In the genomic region with DNA sequence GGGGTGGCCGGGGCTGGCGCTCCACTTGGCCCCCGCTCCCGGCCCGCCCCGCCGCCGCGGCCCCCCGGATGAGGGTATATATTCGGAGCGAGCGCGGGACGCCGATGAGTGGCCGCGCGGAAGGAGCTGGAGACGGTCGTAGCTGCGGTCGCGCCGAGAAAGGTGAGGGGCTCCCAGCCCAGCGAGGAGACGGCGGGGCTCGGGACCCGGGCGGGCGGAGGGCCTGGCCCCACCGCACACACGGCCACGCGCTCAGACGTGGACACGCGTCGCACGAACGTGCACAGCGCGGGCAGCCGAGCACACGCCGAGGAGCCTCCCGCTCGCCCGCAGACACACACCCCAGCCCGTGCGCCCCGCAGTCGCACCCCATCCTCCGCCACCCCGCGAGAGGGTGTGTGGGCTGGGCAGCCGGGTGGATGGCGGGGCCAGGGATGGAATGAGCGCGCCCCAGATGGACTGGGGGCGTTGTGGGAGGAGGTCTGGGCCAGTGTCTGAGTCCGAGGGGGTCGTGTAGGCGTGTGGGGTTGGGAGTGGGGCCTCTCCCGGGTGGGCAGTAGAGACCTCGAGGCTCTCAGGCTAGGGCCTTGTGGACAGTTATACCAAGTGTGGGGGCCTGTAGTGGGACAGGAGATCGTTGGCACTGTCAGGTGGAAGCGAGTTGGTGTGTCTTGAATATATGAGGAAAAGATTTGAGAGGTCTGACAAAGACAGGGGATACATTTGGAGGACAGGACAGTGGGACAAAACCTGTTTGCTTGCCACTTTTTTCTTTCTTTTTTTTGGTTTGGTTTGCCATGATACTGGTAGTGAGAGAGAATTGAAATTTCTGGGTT, we compare ENCODE assay signal across 1 cellular context.
TF ChIP-seq lines count a peak whose summit lies in the region.

Gene UAP1 (plus strand): TSS at position 107 of the 836 bp plus-strand sequence. CDS start 4,347 bp downstream, outside the sequence.

TF ChIP-seq in HepG2, 621 proteins besides CTCF, POLR2A, EP300 and RAD21 (continued from another document and continues in another):
- TF ChIP-seq HMGXB4 (CRISPR knock-in tag; IDR thresholded peaks at IDR 0.05; ENCODE audit: borderline replicate concordance in 1 of 2, low read depth in 1 of 2) = peak; percentile 16 to 77; a peak in 3 of 4 replicates
- TF ChIP-seq ZNF317 (CRISPR knock-in tag; IDR thresholded peaks at IDR 0.05) = no peak
- TF ChIP-seq IRF2 (CRISPR knock-in tag; IDR thresholded peaks at IDR 0.05) = no peak
- TF ChIP-seq STAG1 (CRISPR knock-in tag; IDR thresholded peaks at IDR 0.05) = no peak
- no peak for TF ChIP-seq SNRNP70 (IDR thresholded peaks at IDR 0.05; ENCODE audit: low read depth, low read length)
- 0 out of 2 replicates have a peak, but pooled peaks have one; percentile 27 for TF ChIP-seq ZNF34 (CRISPR knock-in tag; IDR thresholded peaks at IDR 0.05; ENCODE audit: borderline replicate concordance)
- no peak for TF ChIP-seq FOXP1 (IDR thresholded peaks at IDR 0.05)
- TF ChIP-seq FOXP1 (CRISPR knock-in tag; IDR thresholded peaks at IDR 0.05) = no peak
- no peak for TF ChIP-seq SP5 (CRISPR knock-in tag; IDR thresholded peaks at IDR 0.05; ENCODE audit: borderline replicate concordance, low read depth)
- TF ChIP-seq ZNF496 (CRISPR knock-in tag; IDR thresholded peaks at IDR 0.05; ENCODE audit: insufficient replicate concordance) = no peak
- no peak for TF ChIP-seq MEIS2 (CRISPR knock-in tag; IDR thresholded peaks at IDR 0.05)
- peak; percentile 59; the same call in 1 of the 2 replicates for TF ChIP-seq SALL1 (CRISPR knock-in tag; IDR thresholded peaks at IDR 0.05)
- TF ChIP-seq, protein P1, sequence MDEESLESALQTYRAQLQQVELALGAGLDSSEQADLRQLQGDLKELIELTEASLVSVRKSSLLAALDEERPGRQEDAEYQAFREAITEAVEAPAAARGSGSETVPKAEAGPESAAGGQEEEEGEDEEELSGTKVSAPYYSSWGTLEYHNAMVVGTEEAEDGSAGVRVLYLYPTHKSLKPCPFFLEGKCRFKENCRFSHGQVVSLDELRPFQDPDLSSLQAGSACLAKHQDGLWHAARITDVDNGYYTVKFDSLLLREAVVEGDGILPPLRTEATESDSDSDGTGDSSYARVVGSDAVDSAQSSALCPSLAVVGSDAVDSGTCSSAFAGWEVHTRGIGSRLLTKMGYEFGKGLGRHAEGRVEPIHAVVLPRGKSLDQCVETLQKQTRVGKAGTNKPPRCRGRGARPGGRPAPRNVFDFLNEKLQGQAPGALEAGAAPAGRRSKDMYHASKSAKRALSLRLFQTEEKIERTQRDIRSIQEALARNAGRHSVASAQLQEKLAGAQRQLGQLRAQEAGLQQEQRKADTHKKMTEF (CRISPR knock-in tag; IDR thresholded peaks at IDR 0.05) = peak; percentile 58; the same call in 1 of the 2 replicates
- no peak for TF ChIP-seq CC2D1A (CRISPR knock-in tag; IDR thresholded peaks at IDR 0.05)
- no peak for TF ChIP-seq HOMEZ (CRISPR knock-in tag; IDR thresholded peaks at IDR 0.05; ENCODE audit: low read depth)
- no peak for TF ChIP-seq SMC3 (IDR thresholded peaks at IDR 0.05; ENCODE audit: low read length)
- TF ChIP-seq ZNF124 (CRISPR knock-in tag; IDR thresholded peaks at IDR 0.05) = no peak
- peak; percentile 71 for TF ChIP-seq HNRNPK (IDR thresholded peaks at IDR 0.05; ENCODE audit: low read depth, low read length, poor library complexity, severe bottlenecking)
- TF ChIP-seq SNAPC2 (CRISPR knock-in tag; IDR thresholded peaks at IDR 0.05) = no peak
- TF ChIP-seq ZNF556 (CRISPR knock-in tag; IDR thresholded peaks at IDR 0.05; ENCODE audit: borderline replicate concordance) = 0 out of 2 replicates have a peak, but pooled peaks have one; percentile 23
- no peak for TF ChIP-seq SRF (IDR thresholded peaks at IDR 0.05; ENCODE audit: low read depth, low read length)
- no peak for TF ChIP-seq ZNF33A (CRISPR knock-in tag; IDR thresholded peaks at IDR 0.05; ENCODE audit: borderline replicate concordance)
- TF ChIP-seq ZMYM2 (CRISPR knock-in tag; IDR thresholded peaks at IDR 0.05) = no peak
- no peak for TF ChIP-seq JDP2 (CRISPR knock-in tag; IDR thresholded peaks at IDR 0.05; ENCODE audit: borderline replicate concordance)
- TF ChIP-seq, protein P2, sequence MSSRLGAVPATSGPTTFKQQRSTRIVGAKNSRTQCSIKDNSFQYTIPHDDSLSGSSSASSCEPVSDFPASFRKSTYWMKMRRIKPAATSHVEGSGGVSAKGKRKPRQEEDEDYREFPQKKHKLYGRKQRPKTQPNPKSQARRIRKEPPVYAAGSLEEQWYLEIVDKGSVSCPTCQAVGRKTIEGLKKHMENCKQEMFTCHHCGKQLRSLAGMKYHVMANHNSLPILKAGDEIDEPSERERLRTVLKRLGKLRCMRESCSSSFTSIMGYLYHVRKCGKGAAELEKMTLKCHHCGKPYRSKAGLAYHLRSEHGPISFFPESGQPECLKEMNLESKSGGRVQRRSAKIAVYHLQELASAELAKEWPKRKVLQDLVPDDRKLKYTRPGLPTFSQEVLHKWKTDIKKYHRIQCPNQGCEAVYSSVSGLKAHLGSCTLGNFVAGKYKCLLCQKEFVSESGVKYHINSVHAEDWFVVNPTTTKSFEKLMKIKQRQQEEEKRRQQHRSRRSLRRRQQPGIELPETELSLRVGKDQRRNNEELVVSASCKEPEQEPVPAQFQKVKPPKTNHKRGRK (CRISPR knock-in tag; IDR thresholded peaks at IDR 0.05) = no peak
- TF ChIP-seq, protein P3, sequence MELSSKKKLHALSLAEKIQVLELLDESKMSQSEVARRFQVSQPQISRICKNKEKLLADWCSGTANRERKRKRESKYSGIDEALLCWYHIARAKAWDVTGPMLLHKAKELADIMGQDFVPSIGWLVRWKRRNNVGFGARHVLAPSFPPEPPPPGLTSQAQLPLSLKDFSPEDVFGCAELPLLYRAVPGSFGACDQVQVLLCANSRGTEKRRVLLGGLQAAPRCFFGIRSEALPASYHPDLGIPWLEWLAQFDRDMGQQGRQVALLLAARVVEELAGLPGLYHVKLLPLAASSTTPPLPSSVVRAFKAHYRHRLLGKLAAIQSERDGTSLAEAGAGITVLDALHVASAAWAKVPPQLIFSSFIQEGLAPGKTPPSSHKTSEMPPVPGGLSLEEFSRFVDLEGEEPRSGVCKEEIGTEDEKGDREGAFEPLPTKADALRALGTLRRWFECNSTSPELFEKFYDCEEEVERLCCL (CRISPR knock-in tag; IDR thresholded peaks at IDR 0.05; ENCODE audit: borderline replicate concordance) = no peak
- no peak for TF ChIP-seq ZNF841 (CRISPR knock-in tag; IDR thresholded peaks at IDR 0.05; ENCODE audit: borderline replicate concordance)
- no peak for TF ChIP-seq CBX2 (IDR thresholded peaks at IDR 0.05; ENCODE audit: low read depth, low read length)
- TF ChIP-seq CBX2 (CRISPR knock-in tag; IDR thresholded peaks at IDR 0.05; ENCODE audit: low read depth) = no peak
- no peak for TF ChIP-seq TBX2 (CRISPR knock-in tag; IDR thresholded peaks at IDR 0.05; ENCODE audit: borderline replicate concordance)
- TF ChIP-seq, protein P4, sequence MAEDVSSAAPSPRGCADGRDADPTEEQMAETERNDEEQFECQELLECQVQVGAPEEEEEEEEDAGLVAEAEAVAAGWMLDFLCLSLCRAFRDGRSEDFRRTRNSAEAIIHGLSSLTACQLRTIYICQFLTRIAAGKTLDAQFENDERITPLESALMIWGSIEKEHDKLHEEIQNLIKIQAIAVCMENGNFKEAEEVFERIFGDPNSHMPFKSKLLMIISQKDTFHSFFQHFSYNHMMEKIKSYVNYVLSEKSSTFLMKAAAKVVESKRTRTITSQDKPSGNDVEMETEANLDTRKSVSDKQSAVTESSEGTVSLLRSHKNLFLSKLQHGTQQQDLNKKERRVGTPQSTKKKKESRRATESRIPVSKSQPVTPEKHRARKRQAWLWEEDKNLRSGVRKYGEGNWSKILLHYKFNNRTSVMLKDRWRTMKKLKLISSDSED (CRISPR knock-in tag; IDR thresholded peaks at IDR 0.05) = peak; percentile 81
- no peak for TF ChIP-seq ZEB1 (IDR thresholded peaks at IDR 0.05; ENCODE audit: insufficient replicate concordance, low read depth)
- TF ChIP-seq, protein P5, sequence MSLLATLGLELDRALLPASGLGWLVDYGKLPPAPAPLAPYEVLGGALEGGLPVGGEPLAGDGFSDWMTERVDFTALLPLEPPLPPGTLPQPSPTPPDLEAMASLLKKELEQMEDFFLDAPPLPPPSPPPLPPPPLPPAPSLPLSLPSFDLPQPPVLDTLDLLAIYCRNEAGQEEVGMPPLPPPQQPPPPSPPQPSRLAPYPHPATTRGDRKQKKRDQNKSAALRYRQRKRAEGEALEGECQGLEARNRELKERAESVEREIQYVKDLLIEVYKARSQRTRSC (CRISPR knock-in tag; IDR thresholded peaks at IDR 0.05; ENCODE audit: low read depth) = no peak
- TF ChIP-seq, protein P6, sequence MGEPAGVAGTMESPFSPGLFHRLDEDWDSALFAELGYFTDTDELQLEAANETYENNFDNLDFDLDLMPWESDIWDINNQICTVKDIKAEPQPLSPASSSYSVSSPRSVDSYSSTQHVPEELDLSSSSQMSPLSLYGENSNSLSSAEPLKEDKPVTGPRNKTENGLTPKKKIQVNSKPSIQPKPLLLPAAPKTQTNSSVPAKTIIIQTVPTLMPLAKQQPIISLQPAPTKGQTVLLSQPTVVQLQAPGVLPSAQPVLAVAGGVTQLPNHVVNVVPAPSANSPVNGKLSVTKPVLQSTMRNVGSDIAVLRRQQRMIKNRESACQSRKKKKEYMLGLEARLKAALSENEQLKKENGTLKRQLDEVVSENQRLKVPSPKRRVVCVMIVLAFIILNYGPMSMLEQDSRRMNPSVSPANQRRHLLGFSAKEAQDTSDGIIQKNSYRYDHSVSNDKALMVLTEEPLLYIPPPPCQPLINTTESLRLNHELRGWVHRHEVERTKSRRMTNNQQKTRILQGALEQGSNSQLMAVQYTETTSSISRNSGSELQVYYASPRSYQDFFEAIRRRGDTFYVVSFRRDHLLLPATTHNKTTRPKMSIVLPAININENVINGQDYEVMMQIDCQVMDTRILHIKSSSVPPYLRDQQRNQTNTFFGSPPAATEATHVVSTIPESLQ (CRISPR knock-in tag; conservative IDR thresholded peaks at IDR 0.05) = 0 out of 2 replicates have a peak, but pooled peaks have one; percentile 10
- TF ChIP-seq ZBTB37 (CRISPR knock-in tag; IDR thresholded peaks at IDR 0.05) = no peak
- no peak for TF ChIP-seq ZSCAN25 (CRISPR knock-in tag; IDR thresholded peaks at IDR 0.05)
- TF ChIP-seq NR3C1 (CRISPR knock-in tag; IDR thresholded peaks at IDR 0.05) = no peak
- no peak for TF ChIP-seq FOXA3 (CRISPR knock-in tag; IDR thresholded peaks at IDR 0.05)
- peak; percentile 68 for TF ChIP-seq MYC (CRISPR knock-in tag; IDR thresholded peaks at IDR 0.05; ENCODE audit: borderline replicate concordance)
- TF ChIP-seq, protein P7, sequence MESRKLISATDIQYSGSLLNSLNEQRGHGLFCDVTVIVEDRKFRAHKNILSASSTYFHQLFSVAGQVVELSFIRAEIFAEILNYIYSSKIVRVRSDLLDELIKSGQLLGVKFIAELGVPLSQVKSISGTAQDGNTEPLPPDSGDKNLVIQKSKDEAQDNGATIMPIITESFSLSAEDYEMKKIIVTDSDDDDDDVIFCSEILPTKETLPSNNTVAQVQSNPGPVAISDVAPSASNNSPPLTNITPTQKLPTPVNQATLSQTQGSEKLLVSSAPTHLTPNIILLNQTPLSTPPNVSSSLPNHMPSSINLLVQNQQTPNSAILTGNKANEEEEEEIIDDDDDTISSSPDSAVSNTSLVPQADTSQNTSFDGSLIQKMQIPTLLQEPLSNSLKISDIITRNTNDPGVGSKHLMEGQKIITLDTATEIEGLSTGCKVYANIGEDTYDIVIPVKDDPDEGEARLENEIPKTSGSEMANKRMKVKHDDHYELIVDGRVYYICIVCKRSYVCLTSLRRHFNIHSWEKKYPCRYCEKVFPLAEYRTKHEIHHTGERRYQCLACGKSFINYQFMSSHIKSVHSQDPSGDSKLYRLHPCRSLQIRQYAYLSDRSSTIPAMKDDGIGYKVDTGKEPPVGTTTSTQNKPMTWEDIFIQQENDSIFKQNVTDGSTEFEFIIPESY (CRISPR knock-in tag; IDR thresholded peaks at IDR 0.05) = no peak
- TF ChIP-seq PTBP1 (IDR thresholded peaks at IDR 0.05; ENCODE audit: low read depth, low read length, poor library complexity, severe bottlenecking) = no peak
- TF ChIP-seq HDAC6 (IDR thresholded peaks at IDR 0.05; ENCODE audit: low read depth, low read length) = no peak
- TF ChIP-seq ATF7-NPFF (CRISPR knock-in tag; IDR thresholded peaks at IDR 0.05; ENCODE audit: low read depth) = peak; percentile 71; the same call in 1 of the 2 replicates
- TF ChIP-seq SIX4 (CRISPR knock-in tag; IDR thresholded peaks at IDR 0.05) = peak; percentile 14; the same call in 1 of the 2 replicates
- TF ChIP-seq ZNF557 (CRISPR knock-in tag; IDR thresholded peaks at IDR 0.05) = no peak
- no peak for TF ChIP-seq ZBTB8A (CRISPR knock-in tag; IDR thresholded peaks at IDR 0.05; ENCODE audit: borderline replicate concordance, low read depth)
